In genomic region chr11:44286268-44286880, GRCh38 we compare ENCODE assay signal across 8 cellular contexts. TPM values are rescaled to one million over a fixed set of nuclear protein-coding genes. Genes with fewer than 3 reads are reported as not detected.
DNase-seq lines count a peak whose midpoint lies in the region; ATAC-seq and TF ChIP-seq lines count a peak whose summit lies in the region.

No MANE protein-coding gene starts in this region.

- peaks cover 10% of the 10 kb centered on the region for H3K27me3 Mint-ChIP-seq in activated CD4-positive, alpha-beta memory T cell treated with anti-CD3 and anti-CD28 coated beads, Interleukin-2, amount 10 ng/mL, durations not matched to agents 7 days and 5 days
- H3K27me3 Mint-ChIP-seq in natural killer cell treated with Interleukin-12 subunit alpha and Interleukin-12 subunit beta and Interleukin-15 and Interleukin-18, amount 100 ng/mL, for 72 hours, result peaks cover 0 to 3% of the 10 kb centered on the region in 2 donors

- intact Hi-C loops in tibial artery (cut with DNase I; ENCODE audit: low total_unique reads), result loop anchor here (2.0 kb wide), 1 partner anchor 250 kb away; no protein-coding TSS in a partner anchor

- H3K27ac ChIP-seq in tibial artery, result no peak overlapping the region

- CTCF ChIA-PET in activated CD4-positive, alpha-beta memory T cell treated with anti-CD3 and anti-CD28 coated beads, Interleukin-2, amount 10 ng/mL, durations not matched to agents 7 days and 5 days (lab: Charles Lee), result interaction anchor here (0.7 to 1.8 kb wide), 14 partner anchors 9 to 794 kb away, joined by 3 to 6 read pairs (median 3); no protein-coding TSS in a partner anchor

- DNase-seq in DMS153 treated with DMSO at 0.1 percent for 48 hours (lab: John Stamatoyannopoulos, UW; ENCODE audit: unreplicated experiment) (peak; percentile 19), NCI-H69 (lab: John Stamatoyannopoulos, UW) (peak; percentile 68), epidermal melanocyte (ENCODE audit: insufficient read length, low spot score) (peak; percentile 71), tibial artery (no peak)
- peak; percentile 68 for DNase-seq in activated CD4-positive, alpha-beta memory T cell treated with anti-CD3 and anti-CD28 coated beads, Interleukin-2, amount 10 ng/mL, durations not matched to agents 7 days and 5 days
- DNase-seq in natural killer cell treated with Interleukin-12 subunit alpha and Interleukin-12 subunit beta and Interleukin-15 and Interleukin-18, amount 100 ng/mL, for 72 hours (ENCODE audit: low spot score), result no peak

- peak; percentile 65 for ATAC-seq in HG02759 (IDR thresholded peaks at IDR 0.05; ENCODE audit: unreplicated experiment)
- peak; percentile 54 to 57 for ATAC-seq in natural killer cell treated with Interleukin-12 subunit alpha and Interleukin-12 subunit beta and Interleukin-15 and Interleukin-18, amount 100 ng/mL, for 72 hours
- ATAC-seq in GM18909 (IDR thresholded peaks at IDR 0.05; ENCODE audit: poor library complexity, unreplicated experiment), result no peak

- H3K4me3 ChIP-seq in tibial artery, result no peak overlapping the region

- no peaks in the 10 kb centered on the region for H3K27me3 ChIP-seq in tibial artery

- POLR2A ChIA-PET in activated CD4-positive, alpha-beta memory T cell treated with anti-CD3 and anti-CD28 coated beads, Interleukin-2, amount 10 ng/mL, durations not matched to agents 7 days and 5 days (lab: Charles Lee), result no interaction called here

- TF ChIP-seq CTCF in tibial artery (IDR thresholded peaks at IDR 0.05), result peak; percentile 89

- H3K9me3 ChIP-seq in tibial artery, result no peaks in the 10 kb centered on the region

- no peaks in the 10 kb centered on the region for H3K36me3 Mint-ChIP-seq in activated CD4-positive, alpha-beta memory T cell treated with anti-CD3 and anti-CD28 coated beads, Interleukin-2, amount 10 ng/mL, durations not matched to agents 7 days and 5 days (ENCODE audit: low read depth)
- no peaks in the 10 kb centered on the region for H3K36me3 Mint-ChIP-seq in natural killer cell treated with Interleukin-12 subunit alpha and Interleukin-12 subunit beta and Interleukin-15 and Interleukin-18, amount 100 ng/mL, for 72 hours

- H3K4me1 Mint-ChIP-seq in activated CD4-positive, alpha-beta memory T cell treated with anti-CD3 and anti-CD28 coated beads, Interleukin-2, amount 10 ng/mL, durations not matched to agents 7 days and 5 days, result no peaks in the 10 kb centered on the region
- H3K4me1 Mint-ChIP-seq in natural killer cell treated with Interleukin-12 subunit alpha and Interleukin-12 subunit beta and Interleukin-15 and Interleukin-18, amount 100 ng/mL, for 72 hours (ENCODE audit: low read depth in 2 of 2), result peaks cover 0 to 4% of the 10 kb centered on the region in 2 donors

- H3K4me1 ChIP-seq in tibial artery, result peaks cover 0 to 11% (median 0%) of the 10 kb centered on the region in 4 donors

- H3K9me3 Mint-ChIP-seq in activated CD4-positive, alpha-beta memory T cell treated with anti-CD3 and anti-CD28 coated beads, Interleukin-2, amount 10 ng/mL, durations not matched to agents 7 days and 5 days, result no peaks in the 10 kb centered on the region
- no peaks in the 10 kb centered on the region for H3K9me3 Mint-ChIP-seq in natural killer cell treated with Interleukin-12 subunit alpha and Interleukin-12 subunit beta and Interleukin-15 and Interleukin-18, amount 100 ng/mL, for 72 hours

- no peaks in the 10 kb centered on the region for H3K36me3 ChIP-seq in tibial artery

- H3K27ac Mint-ChIP-seq in activated CD4-positive, alpha-beta memory T cell treated with anti-CD3 and anti-CD28 coated beads, Interleukin-2, amount 10 ng/mL, durations not matched to agents 7 days and 5 days, result no peak overlapping the region
- no peak overlapping the region for H3K27ac Mint-ChIP-seq in natural killer cell treated with Interleukin-12 subunit alpha and Interleukin-12 subunit beta and Interleukin-15 and Interleukin-18, amount 100 ng/mL, for 72 hours

- no peak overlapping the region for H3K4me3 Mint-ChIP-seq in activated CD4-positive, alpha-beta memory T cell treated with anti-CD3 and anti-CD28 coated beads, Interleukin-2, amount 10 ng/mL, durations not matched to agents 7 days and 5 days
- H3K4me3 Mint-ChIP-seq in natural killer cell treated with Interleukin-12 subunit alpha and Interleukin-12 subunit beta and Interleukin-15 and Interleukin-18, amount 100 ng/mL, for 72 hours, result no peak overlapping the region

RNA-seq across cellular contexts. Expression of gene ALX4, which starts 23.6 kb away (rescaled TPM):
- total RNA-seq in activated CD4-positive, alpha-beta memory T cell treated with anti-CD3 and anti-CD28 coated beads, Interleukin-2, amount 10 ng/mL, durations not matched to agents 7 days and 5 days, result not detected
- total RNA-seq in natural killer cell treated with Interleukin-12 subunit alpha and Interleukin-12 subunit beta and Interleukin-15 and Interleukin-18, amount 100 ng/mL, for 72 hours, result not detected

Comparison
In these comparisons a context has a peak if more than half of its experiments do, and no peak if none do; other contexts are left out.
1. DNase-seq: peak in DMS153 treated with DMSO at 0.1 percent for 48 hours (single experiment), NCI-H69 (single experiment), activated CD4-positive, alpha-beta memory T cell treated with anti-CD3 and anti-CD28 coated beads, Interleukin-2, amount 10 ng/mL, durations not matched to agents 7 days and 5 days (single experiment) and epidermal melanocyte (single experiment); none in natural killer cell treated with Interleukin-12 subunit alpha and Interleukin-12 subunit beta and Interleukin-15 and Interleukin-18, amount 100 ng/mL, for 72 hours (single experiment) and tibial artery (0 of 2).